In the genomic region with DNA sequence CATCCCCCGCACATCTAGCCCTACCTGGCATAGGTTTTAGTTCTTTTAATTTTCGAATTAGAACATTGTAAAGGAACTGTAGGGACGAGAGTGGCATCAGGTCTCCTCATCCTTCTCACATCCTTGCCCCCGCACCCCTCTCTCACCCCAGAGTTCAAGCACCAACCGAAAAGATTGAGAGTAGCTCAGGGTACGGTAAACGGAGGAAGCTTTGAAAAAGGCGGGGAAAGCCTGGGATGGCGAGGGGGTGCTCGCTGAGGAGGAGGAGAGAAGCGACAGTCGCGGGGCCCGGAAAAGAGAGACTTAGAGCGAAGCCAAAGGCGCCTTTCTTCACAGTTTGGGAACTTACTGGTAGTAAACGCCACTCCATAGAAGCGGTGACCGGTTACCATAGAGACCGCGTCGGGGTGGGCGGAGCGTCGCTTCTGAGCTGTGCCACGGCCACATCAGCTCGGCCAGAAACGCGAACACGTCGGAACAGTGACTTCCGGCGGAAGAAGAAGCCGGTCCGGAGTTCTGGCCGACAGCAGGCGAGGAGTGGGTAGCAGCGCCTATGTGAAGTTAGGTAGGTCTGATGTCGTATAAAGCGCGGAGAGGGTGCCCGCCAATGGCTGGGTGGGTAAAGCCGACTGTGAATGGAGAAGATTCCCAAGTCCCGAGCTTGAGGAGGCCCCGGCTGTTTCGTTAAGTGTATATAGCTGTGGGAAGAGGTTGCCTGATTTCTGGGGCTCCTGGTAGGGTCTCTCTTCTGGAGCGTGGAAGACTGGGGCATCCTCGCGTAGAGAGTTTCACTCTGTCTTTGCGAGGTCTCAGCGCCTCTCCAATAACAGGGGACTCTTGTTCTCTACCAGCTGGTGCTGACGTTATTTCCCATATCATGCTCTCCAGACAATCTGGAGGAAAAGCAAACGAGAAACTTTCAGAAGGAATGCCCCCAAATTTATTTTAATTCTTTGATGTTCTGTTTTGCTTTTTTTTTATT, we compare ENCODE assay signal across 8 cellular contexts. TPM values are rescaled to one million over a fixed set of nuclear protein-coding genes. Genes with fewer than 3 reads are reported as not detected.
DNase-seq lines count a peak whose midpoint lies in the region; ATAC-seq and TF ChIP-seq lines count a peak whose summit lies in the region.

Gene DCDC1 (minus strand): TSS at position 392 of the 982 bp plus-strand sequence. CDS start 41,459 bp downstream, outside the sequence.
Gene DNAJC24 (plus strand): TSS at position 513 of the 982 bp plus-strand sequence. CDS start 889 bp downstream, outside the sequence.

- DNase-seq in GM06990 (ENCODE audit: extremely low read depth, insufficient read length) (peak; percentile 93), NB4 (ENCODE audit: low read depth) (peak; percentile 93), SK-N-DZ (ENCODE audit: low spot score) (peak; percentile 95), glomerular endothelial cell (ENCODE audit: extremely low read depth, low read depth, low spot score) (peak; percentile 64), nucleus accumbens (lab: John Stamatoyannopoulos, UW) (peak; percentile 52 to 95 (median 86)), suprapubic skin (ENCODE audit: low spot score in 2 of 2) (peak; percentile 94)
- peak; percentile 94 for DNase-seq in activated naive CD4-positive, alpha-beta T cell treated with anti-CD3 and anti-CD28 coated beads, Interleukin-2, amount 50 U/mL, for 16 hours

- 1% methylated on average over 46 of the region's 53 CpGs for WGBS in suprapubic skin

- H3K9me3 ChIP-seq in suprapubic skin, result no peaks in the 10 kb centered on the region

- no peaks in the 10 kb centered on the region for H3K36me3 ChIP-seq in GM06990 (ENCODE audit: control insufficient read depth, insufficient read depth, low read length)
- no peaks in the 10 kb centered on the region for H3K36me3 ChIP-seq in suprapubic skin

- peaks cover 15% of the 10 kb centered on the region for H3K4me1 ChIP-seq in suprapubic skin

- peak within 1 kb of the TSS; percentile 89 for H3K4me3 ChIP-seq in GM06990 (replicated peaks; ENCODE audit: low read depth, low read length)
- H3K4me3 ChIP-seq in NB4 (ENCODE audit: low read depth, low read length), result peak within 1 kb of the TSS; percentile 93
- peak within 1 kb of the TSS; percentile 93 for H3K4me3 ChIP-seq in suprapubic skin

- TF ChIP-seq POLR2A in NB4 (IDR thresholded peaks at IDR 0.05; ENCODE audit: extremely low read depth, insufficient read length), result peak; percentile 62
- TF ChIP-seq POLR2A in suprapubic skin (IDR thresholded peaks at IDR 0.05), result no peak

- H3K27ac ChIP-seq in suprapubic skin, result peak within 1 kb of the TSS; percentile 79

- TF ChIP-seq EP300 in suprapubic skin (IDR thresholded peaks at IDR 0.05), result no peak

- TF ChIP-seq CTCF in GM06990 (IDR thresholded peaks at IDR 0.05; ENCODE audit: insufficient read depth, low read length, poor library complexity, severe bottlenecking) (no peak), NB4 (IDR thresholded peaks at IDR 0.05; ENCODE audit: low read depth, low read length) (no peak), suprapubic skin (IDR thresholded peaks at IDR 0.05) (no peak)

- H3K27me3 ChIP-seq in GM06990 (replicated peaks; ENCODE audit: control insufficient read depth, insufficient read depth, low read length) (no peaks in the 10 kb centered on the region), suprapubic skin (no peaks in the 10 kb centered on the region)

- ATAC-seq in HG02571 (IDR thresholded peaks at IDR 0.05; ENCODE audit: unreplicated experiment), result peak; percentile 99

RNA-seq across cellular contexts. Expression of gene DCDC1, which starts in this region (rescaled TPM):
- polyA plus RNA-seq in SK-N-DZ (2014; cell fraction: cytosol; rRNA removed), result 0.13 and 0.63 TPM in 2 replicates
- 0.23 TPM in 1 of 2 replicates, not detected in the other for polyA plus RNA-seq in SK-N-DZ (2014; cell fraction: nucleus; rRNA removed)
- total RNA-seq in glomerular endothelial cell (not detected in 2 replicates), suprapubic skin (1 to 10 TPM in 1 of 4 donors, under 1 TPM in 1, not detected in 2; 0.34 to 2.7 TPM)

RNA-seq across cellular contexts. Expression of gene DNAJC24, which starts in this region (rescaled TPM):
- 15.0 and 17.8 TPM in 2 replicates for polyA plus RNA-seq in SK-N-DZ (2014; cell fraction: cytosol; rRNA removed)
- polyA plus RNA-seq in SK-N-DZ (2014; cell fraction: nucleus; rRNA removed), result 24.5 and 32.6 TPM in 2 replicates
- total RNA-seq in glomerular endothelial cell, result 8.7 and 13.8 TPM in 2 replicates
- total RNA-seq in suprapubic skin, result 10 to 100 TPM in 3 of 4 donors, 1 to 10 TPM in 1; 7.8 to 26.9 (median 16.3) TPM

Comparison
In these comparisons a context has a peak if more than half of its experiments do, and no peak if none do; other contexts are left out.
1. Peak in every context shown above with its lines: DNase-seq, ATAC-seq, H3K4me3 ChIP-seq and H3K27ac ChIP-seq.